30 cellular contexts compared by ENCODE assay signal in the genomic region with DNA sequence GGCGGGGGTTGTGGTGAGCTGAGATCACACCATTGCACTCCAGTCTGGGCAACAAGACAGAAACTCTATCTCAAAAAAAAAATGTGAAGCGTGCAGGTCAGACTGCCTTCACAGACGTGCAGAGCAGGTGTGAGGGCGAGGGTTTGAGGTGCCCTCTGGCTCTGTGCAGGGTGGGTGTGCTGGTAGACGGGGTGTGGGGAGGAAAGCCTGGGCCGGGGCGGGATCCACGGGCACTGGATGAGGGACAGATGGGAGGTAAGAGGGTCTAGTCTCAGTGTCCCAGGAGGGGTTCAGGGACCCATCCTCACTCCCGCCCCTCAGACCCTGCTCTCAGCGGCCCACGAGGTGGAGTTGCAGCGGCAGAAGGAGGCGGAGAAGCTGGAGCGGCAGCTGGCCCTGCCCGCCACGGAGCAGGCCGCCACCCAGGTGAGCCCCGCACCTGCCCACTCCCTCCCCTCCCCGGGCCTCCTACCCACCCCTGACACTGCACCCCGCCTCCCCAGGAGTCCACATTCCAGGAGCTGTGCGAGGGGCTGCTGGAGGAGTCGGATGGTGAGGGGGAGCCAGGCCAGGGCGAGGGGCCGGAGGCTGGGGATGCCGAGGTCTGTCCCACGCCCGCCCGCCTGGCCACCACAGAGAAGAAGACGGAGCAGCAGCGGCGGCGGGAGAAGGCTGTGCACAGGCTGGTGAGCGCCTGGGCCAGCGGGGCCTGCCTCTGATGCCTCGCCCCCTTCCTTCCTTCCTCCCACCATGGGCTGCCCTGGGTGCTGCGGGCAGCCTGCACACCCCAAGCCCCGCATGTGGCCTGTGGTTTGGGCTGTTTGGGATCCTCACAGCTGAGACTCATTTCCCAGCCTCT. TPM values are rescaled to one million over a fixed set of nuclear protein-coding genes. Genes with fewer than 3 reads are reported as not detected.
DNase-seq lines count a peak whose midpoint lies in the region; ATAC-seq and TF ChIP-seq lines count a peak whose summit lies in the region.
"Had no signal": no experiment of that assay in that cellular context is flagged by ENCODE, and none has a peak within 500 bp of the region (broad histone marks: within the 10 kb centered on the region; RNA-seq: fewer than 3 reads in every experiment).

No MANE protein-coding gene starts in this region.

- H3K27ac ChIP-seq in right cardiac atrium (ENCODE audit: low read length) (no peak overlapping the region), upper lobe of right lung (no peak overlapping the region), esophagus squamous epithelium (no peak overlapping the region)
- H3K27ac ChIP-seq: brain microvascular endothelial cell, Peyer's patch, skin epidermis, thoracic aorta, uterus, VCaP had no signal

- H3K27ac Mint-ChIP-seq in T-helper 17 cell: peak overlapping the region; percentile 89
- H3K27ac Mint-ChIP-seq in endothelial cell (ENCODE audit: unreplicated experiment): no peak overlapping the region
- H3K27ac Mint-ChIP-seq: nephron had no signal

- H3K27me3 Mint-ChIP-seq in T-helper 17 cell (no peaks in the 10 kb centered on the region), endothelial cell (ENCODE audit: unreplicated experiment) (peaks cover 13% of the 10 kb centered on the region)
- H3K27me3 Mint-ChIP-seq: activated CD4-positive, alpha-beta T cell treated with anti-CD3 and anti-CD28 coated beads for 36 hours had no signal

- ATAC-seq in right cardiac atrium (peak; percentile 5 to 7), T-helper 17 cell (peak; percentile 12), upper lobe of right lung (peak; percentile 16), HG02973 (IDR thresholded peaks at IDR 0.05; ENCODE audit: unreplicated experiment) (no peak)
- ATAC-seq: activated CD4-positive, alpha-beta T cell treated with anti-CD3 and anti-CD28 coated beads for 36 hours; mucosa of descending colon had no signal

- no peaks in the 10 kb centered on the region for H3K4me1 ChIP-seq in right cardiac atrium (ENCODE audit: control insufficient read depth, insufficient read depth, low read length)
- no peaks in the 10 kb centered on the region for H3K4me1 ChIP-seq in upper lobe of right lung
- H3K4me1 ChIP-seq in esophagus squamous epithelium: peaks cover 0 to 8% (median 0%) of the 10 kb centered on the region in 3 donors
- H3K4me1 ChIP-seq: uterus had no signal

- H3K36me3 ChIP-seq in upper lobe of right lung (peaks cover 100% of the 10 kb centered on the region), esophagus squamous epithelium (peaks cover 70 to 100% (median 85%) of the 10 kb centered on the region in 3 donors)
- H3K36me3 ChIP-seq: uterus had no signal

- H3K27me3 ChIP-seq in right cardiac atrium (ENCODE audit: control insufficient read depth, insufficient read depth): no peaks in the 10 kb centered on the region
- H3K27me3 ChIP-seq in upper lobe of right lung: no peaks in the 10 kb centered on the region
- no peaks in the 10 kb centered on the region for H3K27me3 ChIP-seq in esophagus squamous epithelium
- H3K27me3 ChIP-seq: brain microvascular endothelial cell, Peyer's patch, uterus had no signal

- H3K36me3 Mint-ChIP-seq in T-helper 17 cell (ENCODE audit: low read depth) (peaks cover 11% of the 10 kb centered on the region), endothelial cell (ENCODE audit: low read depth, unreplicated experiment) (peaks cover 43% of the 10 kb centered on the region)

- H3K9me3 Mint-ChIP-seq in endothelial cell (ENCODE audit: unreplicated experiment): no peaks in the 10 kb centered on the region
- H3K9me3 Mint-ChIP-seq: nephron had no signal

- TF ChIP-seq POLR2A in esophagus squamous epithelium (IDR thresholded peaks at IDR 0.05): no peak

- H3K4me3 ChIP-seq in right cardiac atrium (ENCODE audit: low read length) (no peak overlapping the region), upper lobe of right lung (no peak overlapping the region), esophagus squamous epithelium (no peak overlapping the region)
- H3K4me3 ChIP-seq: mucosa of descending colon, Peyer's patch, skin epidermis, thoracic aorta, uterus had no signal

- H3K9me3 ChIP-seq in right cardiac atrium (ENCODE audit: control insufficient read depth, low read length) (no peaks in the 10 kb centered on the region), T-helper 17 cell (ENCODE audit: control insufficient read depth, low read length, poor library complexity, severe bottlenecking) (no peaks in the 10 kb centered on the region), upper lobe of right lung (peaks cover 5% of the 10 kb centered on the region), esophagus squamous epithelium (no peaks in the 10 kb centered on the region)
- H3K9me3 ChIP-seq: mucosa of descending colon, Peyer's patch, thoracic aorta, uterus had no signal

- DNase-seq in right cardiac atrium: peak in 1 of 3 donors; percentile 58
- DNase-seq in cardiac septum (ENCODE audit: low spot score): no peak
- no peak for DNase-seq in T-helper 17 cell
- no peak for DNase-seq in endothelial cell (ENCODE audit: low spot score)
- no peak for DNase-seq in upper lobe of right lung
- DNase-seq in esophagus squamous epithelium (lab: John Stamatoyannopoulos, UW): no peak
- no peak for DNase-seq in nucleus accumbens (lab: John Stamatoyannopoulos, UW)
- DNase-seq: activated CD4-positive, alpha-beta T cell treated with anti-CD3 and anti-CD28 coated beads for 36 hours; activated CD8-positive, alpha-beta memory T cell treated with anti-CD3 and anti-CD28 coated beads for 24 hours; activated gamma-delta T cell treated with Interleukin-2 at 50 U/mL for 16 hours; activated T-cell treated with anti-CD3 and anti-CD28 coated beads for 4 hours; brain microvascular endothelial cell; mammary epithelial cell; mucosa of descending colon; NCI-H146; NCI-H2107; NCI-H748 treated with DMSO at 0.1 percent for 48 hours; Peyer's patch; SIG-M5; stimulated activated naive CD4-positive, alpha-beta T cell treated with Interleukin-2 at 50 U/mL for 16 hours; SW 1271; T-helper 9 cell; uterus had no signal

- intact Hi-C loops in right cardiac atrium (cut with DNase I): no loop called here
- intact Hi-C loops in cardiac septum (cut with DNase I): no loop called here
- intact Hi-C loops in upper lobe of right lung (cut with DNase I): no loop called here
- intact Hi-C loops in esophagus squamous epithelium (cut with DNase I): no loop called here

- TF ChIP-seq CTCF in endothelial cell (IDR thresholded peaks at IDR 0.05; ENCODE audit: unreplicated experiment) (no peak), upper lobe of right lung (IDR thresholded peaks at IDR 0.05) (no peak), esophagus squamous epithelium (IDR thresholded peaks at IDR 0.05) (no peak)

- WGBS in right cardiac atrium: 92% methylated on average over 37 of the region's 37 CpGs
- 87 to 96% methylated on average over 11 to 28 of the region's 37 CpGs for WGBS in esophagus squamous epithelium, 2 donors

- H3K4me1 Mint-ChIP-seq in T-helper 17 cell (peaks cover 10% of the 10 kb centered on the region), endothelial cell (ENCODE audit: unreplicated experiment) (no peaks in the 10 kb centered on the region)
- H3K4me1 Mint-ChIP-seq: nephron had no signal

- no peak overlapping the region for H3K4me3 Mint-ChIP-seq in T-helper 17 cell
- H3K4me3 Mint-ChIP-seq in endothelial cell (ENCODE audit: unreplicated experiment): peak overlapping the region; percentile 39
- H3K4me3 Mint-ChIP-seq: activated CD4-positive, alpha-beta T cell treated with anti-CD3 and anti-CD28 coated beads for 36 hours; nephron had no signal

RNA-seq across cellular contexts. Expression of gene NOP53, which starts 9.1 kb away (rescaled TPM):
- total RNA-seq in right cardiac atrium: 100 to 1,000 TPM; 191 to 248 (median 237) TPM
- polyA plus RNA-seq in right cardiac atrium: 322 TPM
- total RNA-seq in cardiac septum: 136 TPM
- total RNA-seq in T-helper 17 cell: 100 to 1,000 TPM; 742 to 873 TPM
- 324 TPM for total RNA-seq in endothelial cell (ENCODE audit: unreplicated experiment)
- 260 TPM for total RNA-seq in upper lobe of right lung
- total RNA-seq in esophagus squamous epithelium: 100 to 1,000 TPM; 118 to 522 (median 268) TPM

RNA-seq across cellular contexts. Expression of gene SELENOW, which starts 24.1 kb away (rescaled TPM):
- total RNA-seq in right cardiac atrium (1,000 to 10,000 TPM in 2 of 4 donors, 100 to 1,000 TPM in 2; 857 to 1,126 (median 1,037) TPM), cardiac septum (944 TPM), T-helper 17 cell (100 to 1,000 TPM in 1 of 2 donors, 10 to 100 TPM in 1; 89.5 to 101 TPM), endothelial cell (ENCODE audit: unreplicated experiment) (791 TPM), upper lobe of right lung (262 TPM), esophagus squamous epithelium (100 to 1,000 TPM; 185 to 477 (median 324) TPM)
- polyA plus RNA-seq in right cardiac atrium: 1,795 TPM

RNA-seq across cellular contexts. Expression of gene EHD2, which starts 41.2 kb away (rescaled TPM):
- total RNA-seq in right cardiac atrium (10 to 100 TPM; 32.8 to 61.9 (median 49.1) TPM), cardiac septum (42.6 TPM), T-helper 17 cell (under 1 TPM in 1 of 2 donors, not detected in 1; 0.70 TPM), endothelial cell (ENCODE audit: unreplicated experiment) (81.5 TPM), upper lobe of right lung (210 TPM), esophagus squamous epithelium (10 to 100 TPM; 34.8 to 50.7 (median 39.2) TPM)
- 34.8 TPM for polyA plus RNA-seq in right cardiac atrium

RNA-seq across cellular contexts. Expression of gene TPRX1, which starts 49.9 kb away (rescaled TPM):
- total RNA-seq in right cardiac atrium (not detected), cardiac septum (not detected), T-helper 17 cell (not detected), endothelial cell (ENCODE audit: unreplicated experiment) (not detected), upper lobe of right lung (not detected), esophagus squamous epithelium (not detected)
- not detected for polyA plus RNA-seq in right cardiac atrium
- total RNA-seq: activated CD4-positive, alpha-beta T cell treated with anti-CD3 and anti-CD28 coated beads for 36 hours; endothelial cell of umbilical vein; mammary epithelial cell; mucosa of descending colon; osteocyte; Peyer's patch; thoracic aorta; uterus had no signal
- polyA plus RNA-seq: endothelial cell of umbilical vein, mammary epithelial cell had no signal

Comparison
In these comparisons a context has a peak if more than half of its experiments do, and no peak if none do; other contexts are left out.
1. RNA of gene EHD2, which starts 41.2 kb away (total RNA-seq): 210 TPM in upper lobe of right lung (single experiment), 81.5 TPM in endothelial cell (single experiment), 32.8 to 61.9 TPM in right cardiac atrium, 42.6 TPM in cardiac septum (single experiment) and 34.8 to 50.7 TPM in esophagus squamous epithelium; 0.70 TPM in T-helper 17 cell; every median in the first group is over 10 times any median in the second.